Comparison of ENCODE assay signal across 8 cellular contexts in the genomic region with DNA sequence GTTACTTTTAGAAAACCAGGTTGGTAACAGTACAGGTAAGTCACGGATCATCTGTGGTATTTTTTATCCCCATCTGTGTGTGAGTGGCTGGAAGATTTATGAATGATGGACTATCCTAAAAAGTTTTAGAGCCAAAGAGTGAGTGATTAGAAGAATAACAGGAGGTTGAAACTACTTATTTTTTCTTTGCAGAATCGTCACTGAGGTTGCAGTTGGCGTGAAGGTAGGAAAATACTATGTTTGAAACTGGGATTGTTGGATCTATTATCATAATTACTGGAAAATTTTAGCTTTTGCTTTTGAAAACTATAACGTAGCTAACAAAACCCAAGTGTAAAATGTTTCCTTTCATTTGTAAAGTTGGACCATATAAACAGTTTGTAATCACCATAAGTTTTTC. TPM values are rescaled to one million over a fixed set of nuclear protein-coding genes. Genes with fewer than 3 reads are reported as not detected.
DNase-seq lines count a peak whose midpoint lies in the region; ATAC-seq and TF ChIP-seq lines count a peak whose summit lies in the region.

No MANE protein-coding gene starts in this region.

- peak overlapping the region; percentile 88 for H3K27ac ChIP-seq in DND-41 (ENCODE audit: low read length)
- peak overlapping the region; percentile 63 for H3K27ac ChIP-seq in OCI-LY7 (ENCODE audit: low read depth, low read length, poor library complexity, severe bottlenecking)
- no peak overlapping the region for H3K27ac ChIP-seq in ovary

- peak overlapping the region; percentile 89 for H3K9ac ChIP-seq in DND-41 (ENCODE audit: low read depth, low read length)

- peaks cover 53% of the 10 kb centered on the region for H3K36me3 ChIP-seq in DND-41 (ENCODE audit: insufficient read depth, low read length)
- H3K36me3 ChIP-seq in OCI-LY7 (ENCODE audit: insufficient read depth, low read length): peaks cover 49% of the 10 kb centered on the region
- no peaks in the 10 kb centered on the region for H3K36me3 ChIP-seq in ovary

- H3K27me3 ChIP-seq in DND-41 (ENCODE audit: insufficient read depth, low read length, poor library complexity): no peaks in the 10 kb centered on the region
- H3K27me3 ChIP-seq in ovary: no peaks in the 10 kb centered on the region

- no peak for TF ChIP-seq POLR2A in ovary (IDR thresholded peaks at IDR 0.05)

- BruUV-seq in OCI-LY7 (replicated peaks; lab: Mats Ljungman, UMichigan): no TSS peak

- H3K9me3 Mint-ChIP-seq in endothelial cell (ENCODE audit: unreplicated experiment): no peaks in the 10 kb centered on the region

- H3K27me3 Mint-ChIP-seq in endothelial cell (ENCODE audit: unreplicated experiment): peaks cover 6% of the 10 kb centered on the region

- H3K4me3 ChIP-seq in DND-41 (ENCODE audit: low read depth in 1 of 2, low read length in 2 of 2) (peak overlapping the region; percentile 52 to 84; a peak in 3 of 4 replicates), OCI-LY7 (ENCODE audit: low read depth, low read length, poor library complexity, severe bottlenecking) (peak overlapping the region; percentile 82), ovary (peak overlapping the region; percentile 67)

- POLR2A ChIA-PET in OCI-LY7 (lab: Charles Lee): interaction anchor here (1.0 kb wide), 2 partner anchors 27 to 52 kb away, joined by 3 read pairs; no protein-coding TSS in a partner anchor

- H4K20me1 ChIP-seq in DND-41 (ENCODE audit: insufficient read depth, low read length): peaks cover 35% of the 10 kb centered on the region
- peaks cover 5% of the 10 kb centered on the region; the same call in 1 of the 2 replicates for H4K20me1 ChIP-seq in OCI-LY7 (ENCODE audit: insufficient read depth, low read length)

- TF ChIP-seq CTCF in DND-41 (IDR thresholded peaks at IDR 0.05; ENCODE audit: borderline replicate concordance, extremely low read depth, low read length, poor library complexity, severe bottlenecking): no peak
- no peak for TF ChIP-seq CTCF in OCI-LY7 (conservative IDR thresholded peaks at IDR 0.05; ENCODE audit: low read length)
- no peak for TF ChIP-seq CTCF in endothelial cell (IDR thresholded peaks at IDR 0.05; ENCODE audit: unreplicated experiment)
- TF ChIP-seq CTCF in ovary (IDR thresholded peaks at IDR 0.05): no peak

- peaks cover 59% of the 10 kb centered on the region for H3K4me1 ChIP-seq in DND-41 (ENCODE audit: insufficient read depth, low read length)
- peaks cover 19% of the 10 kb centered on the region for H3K4me1 ChIP-seq in OCI-LY7 (ENCODE audit: insufficient read depth, low read length, poor library complexity, severe bottlenecking)
- H3K4me1 ChIP-seq in ovary (ENCODE audit: insufficient read depth): peaks cover 7% of the 10 kb centered on the region

- H3K4me2 ChIP-seq in DND-41 (ENCODE audit: insufficient read depth, low read length) (peak overlapping the region; percentile 90), OCI-LY7 (ENCODE audit: low read length) (peak overlapping the region; percentile 97)

- CTCF ChIA-PET in OCI-LY7 (lab: Charles Lee; ENCODE audit: unreplicated experiment): no interaction called here

- intact Hi-C loops in OCI-LY7 (cut with micrococcal nuclease; ENCODE audit: unreplicated experiment): loop anchor here (2.0 to 10.0 kb wide), 2 partner anchors 1197 to 1489 kb away; a partner anchor contains a TSS
- intact Hi-C loops in ovary (cut with DNase I): no loop called here

- H3K27ac Mint-ChIP-seq in endothelial cell (ENCODE audit: unreplicated experiment): peak overlapping the region; percentile 95

- H3K36me3 Mint-ChIP-seq in endothelial cell (ENCODE audit: low read depth, unreplicated experiment): peaks cover 10% of the 10 kb centered on the region

- H3K79me2 ChIP-seq in DND-41 (ENCODE audit: insufficient read depth, low read length) (peaks cover 71% of the 10 kb centered on the region), OCI-LY7 (ENCODE audit: insufficient read depth, low read depth, low read length) (peaks cover 51% of the 10 kb centered on the region)

- H2AFZ ChIP-seq in DND-41 (ENCODE audit: low read depth, low read length) (no peak overlapping the region), OCI-LY7 (ENCODE audit: low read length) (no peak overlapping the region)

- 45 to 49% (median 45%) methylated on average over 4 of the region's 4 CpGs for WGBS in ovary, 3 donors

- peak overlapping the region; percentile 98 for H3K4me3 Mint-ChIP-seq in endothelial cell (ENCODE audit: unreplicated experiment)

- no peak for ATAC-seq in DND-41 (ENCODE audit: insufficient read depth, low read depth)
- ATAC-seq in GM18870 (IDR thresholded peaks at IDR 0.05; ENCODE audit: unreplicated experiment): no peak

- H3K9me3 ChIP-seq in DND-41 (ENCODE audit: insufficient read depth, low read length, severe bottlenecking): no peaks in the 10 kb centered on the region
- H3K9me3 ChIP-seq in OCI-LY7 (ENCODE audit: low read length): no peaks in the 10 kb centered on the region; the same call in 1 of the 2 replicates
- H3K9me3 ChIP-seq in ovary: no peaks in the 10 kb centered on the region

- no peak for TF ChIP-seq EP300 in ovary (IDR thresholded peaks at IDR 0.05)

- H3K4me1 Mint-ChIP-seq in endothelial cell (ENCODE audit: unreplicated experiment): peaks cover 24% of the 10 kb centered on the region

- no peak for DNase-seq in DND-41
- DNase-seq in OCI-LY7 (ENCODE audit: low spot score): no peak
- DNase-seq in endothelial cell (ENCODE audit: low spot score): no peak
- no peak for DNase-seq in ovary
- no peak for DNase-seq in ureter (ENCODE audit: low spot score)
- no peak for DNase-seq in DMS53 treated with DMSO at 0.1 percent for 48 hours (lab: John Stamatoyannopoulos, UW; ENCODE audit: unreplicated experiment)
- DNase-seq in NCI-H82 treated with DMSO at 0.1 percent for 48 hours (lab: John Stamatoyannopoulos, UW; ENCODE audit: unreplicated experiment): no peak

- H3K9me2 ChIP-seq in OCI-LY7 (ENCODE audit: insufficient read depth, low read length): no peaks in the 10 kb centered on the region

RNA-seq across cellular contexts. Expression of a gene that starts 1.8 kb away (rescaled TPM):
- 36.1 and 36.9 TPM in 2 replicates for total RNA-seq in OCI-LY7 (2014; rRNA removed; shearing (Covaris generic))
- total RNA-seq in OCI-LY7 (2022): 46.0 and 54.2 TPM in 2 replicates
- 29.7 TPM for total RNA-seq in endothelial cell (ENCODE audit: unreplicated experiment)
- total RNA-seq in ovary: 10 to 100 TPM; 25.1 to 43.1 (median 29.1) TPM
- polyA plus RNA-seq in ovary: 10 to 100 TPM; 14.7 to 19.7 TPM
- total RNA-seq in ureter: 50.0 TPM

Comparison
In these comparisons a context has a peak if more than half of its experiments do, and no peak if none do; other contexts are left out.
1. H3K27ac ChIP-seq: peak in DND-41 (single experiment) and OCI-LY7 (single experiment); none in ovary (0 of 2).
2. Peak in every context shown above with its lines, with median percentiles within 50 percentile points of each other: H3K4me3 ChIP-seq.